In genomic region chr6:9025796-9026195, GRCh38 we compare ENCODE assay signal across 25 cellular contexts.
"Had no signal": no experiment of that assay in that cellular context is flagged by ENCODE, and none has a peak within 500 bp of the region (broad histone marks: within the 10 kb centered on the region; RNA-seq: fewer than 3 reads in every experiment).

No MANE protein-coding gene starts in this region.

- H3K36me3 ChIP-seq: heart right ventricle, left lung, neural progenitor cell, prostate gland, right atrium auricular region, stomach, thoracic aorta, tibial nerve, upper lobe of left lung had no signal

- DNase-seq: dorsolateral prefrontal cortex; effector CD4-positive, alpha-beta T cell; foreskin keratinocyte; glutamatergic neuron; heart right ventricle; hippocampal formation; left cardiac atrium; left lung; mesenchymal stem cell; mucosa of descending colon; naive B cell; stimulated activated CD4-positive, alpha-beta T cell treated with anti-CD3 and anti-CD28 coated beads, Interleukin-2, amount 100 ng/mL, for 24 hours; stimulated activated CD4-positive, alpha-beta T cell treated with anti-CD3 and anti-CD28 coated beads, Interleukin-4, amount 100 ng/mL, for 24 hours; stimulated activated naive CD4-positive, alpha-beta T cell treated with Interleukin-2 at 50 U/mL for 16 hours; stomach; upper lobe of left lung had no signal

- H3K9ac ChIP-seq: neural progenitor cell had no signal

- H3K27me3 ChIP-seq: foreskin keratinocyte, left lung, neural progenitor cell, right atrium auricular region, stomach, tibial nerve, upper lobe of left lung had no signal

- H3K4me3 ChIP-seq: dorsolateral prefrontal cortex, heart right ventricle, left lung, mucosa of descending colon, neural progenitor cell, prostate gland, right atrium auricular region, smooth muscle cell, stomach, thoracic aorta, tibial nerve, upper lobe of left lung had no signal

- H3K27ac ChIP-seq: dorsolateral prefrontal cortex, foreskin keratinocyte, heart right ventricle, left lung, neural progenitor cell, prostate gland, right atrium auricular region, stomach, thoracic aorta, tibial nerve, upper lobe of left lung had no signal

- H3K4me2 ChIP-seq: neural progenitor cell, smooth muscle cell had no signal

- ATAC-seq: foreskin keratinocyte; heart right ventricle; left cardiac atrium; left lung; mucosa of descending colon; natural killer cell treated with Interleukin-12 subunit alpha and Interleukin-12 subunit beta and Interleukin-15 and Interleukin-18, amount 100 ng/mL, for 72 hours; sciatic nerve; stimulated activated effector memory CD8-positive, alpha-beta T cell treated with anti-CD3 and anti-CD28 coated beads, Interleukin-12 subunit alpha, Interleukin-12 subunit beta, amount 100 ng/mL, for 72 hours had no signal

- H2AFZ ChIP-seq: neural progenitor cell had no signal

- H3K4me1 ChIP-seq: foreskin keratinocyte, heart right ventricle, left lung, neural progenitor cell, prostate gland, right atrium auricular region, stomach, tibial nerve, upper lobe of left lung had no signal

- H3K9me3 ChIP-seq: mucosa of descending colon, prostate gland, right atrium auricular region, thoracic aorta, upper lobe of left lung had no signal
